ENCODE assay signal across 8 cellular contexts in the genomic region with DNA sequence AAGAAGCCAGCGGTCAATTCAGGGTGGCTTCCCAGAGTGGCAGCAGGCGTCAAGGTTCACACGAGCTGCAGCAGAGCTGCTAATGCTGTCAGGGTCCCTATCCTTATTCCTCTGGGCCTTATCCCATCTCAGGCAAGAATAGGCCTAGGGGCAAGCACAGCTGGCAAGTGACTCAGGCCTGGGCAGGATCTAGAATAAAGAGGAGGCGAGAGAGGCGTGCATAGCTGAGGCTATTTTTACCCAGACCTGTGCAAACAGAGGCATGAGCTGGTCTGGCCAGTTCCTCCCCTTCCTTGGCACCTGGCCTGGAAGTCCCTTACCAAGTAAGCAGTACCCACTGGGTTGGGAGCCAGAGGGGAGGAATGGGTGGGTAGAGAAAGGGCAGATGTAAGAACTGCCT. TPM values are rescaled to one million over a fixed set of nuclear protein-coding genes. Genes with fewer than 3 reads are reported as not detected.
A peak's percentile ranks its signal among the peaks of the same experiment; 100 is the strongest.
DNase-seq lines count a peak whose midpoint lies in the region; ATAC-seq and TF ChIP-seq lines count a peak whose summit lies in the region.

No MANE protein-coding gene starts in this region.

- H3K27ac ChIP-seq in stomach = peak overlapping the region; percentile 76 to 88 (median 78)

- WGBS in stomach, 5 donors = 27 to 45% (median 34%) methylated on average over 4 to 5 of the region's 5 CpGs

- H3K4me3 ChIP-seq in stomach = no peak overlapping the region

- peaks cover 23 to 45% (median 38%) of the 10 kb centered on the region in 4 donors for H3K4me1 ChIP-seq in stomach

- intact Hi-C loops in stomach (cut with DNase I; ENCODE audit: low total_unique reads) = no loop called here

- no peak for TF ChIP-seq EP300 in stomach (IDR thresholded peaks at IDR 0.05)

- no peaks in the 10 kb centered on the region for H3K27me3 ChIP-seq in stomach

- no peaks in the 10 kb centered on the region for H3K9me3 ChIP-seq in stomach

- no peak for TF ChIP-seq CTCF in stomach (IDR thresholded peaks at IDR 0.05)

- ATAC-seq in HG02852 (IDR thresholded peaks at IDR 0.05; ENCODE audit: unreplicated experiment) = peak; percentile 99
- peak; percentile 87 for ATAC-seq in esophagus mucosa

- H3K36me3 ChIP-seq in stomach = no peaks in the 10 kb centered on the region

- no peak for TF ChIP-seq POLR2A in stomach (IDR thresholded peaks at IDR 0.05)

- DNase-seq in NCI-H1417 (lab: John Stamatoyannopoulos, UW) (peak in 2 of 3 experiments; percentile 16 to 52), NCI-H1417 treated with DMSO at 0.1 percent for 48 hours (lab: John Stamatoyannopoulos, UW) (no peak), NCI-H2196 (lab: John Stamatoyannopoulos, UW; ENCODE audit: unreplicated experiment) (peak; percentile 44), stomach (peak; percentile 97), SK-N-DZ (ENCODE audit: low spot score) (no peak), globus pallidus (ENCODE audit: low spot score) (no peak)

RNA-seq across cellular contexts. Expression of a gene that starts 12.2 kb away (rescaled TPM):
- 3.9 TPM for total RNA-seq in esophagus mucosa
- 100 to 1,000 TPM in 1 of 5 donors, 10 to 100 TPM in 3, 1 to 10 TPM in 1; 9.5 to 170 (median 14.0) TPM for total RNA-seq in stomach
- 10 to 100 TPM in 1 of 3 donors, 1 to 10 TPM in 2; 2.2 to 10.0 (median 3.1) TPM for polyA plus RNA-seq in stomach
- 0.15 TPM in 1 of 2 replicates, not detected in the other for polyA plus RNA-seq in SK-N-DZ (2014; cell fraction: cytosol; rRNA removed)
- polyA plus RNA-seq in SK-N-DZ (2014; cell fraction: nucleus; rRNA removed) = 0.19 and 1.4 TPM in 2 replicates

Comparison
In these comparisons a context has a peak if more than half of its experiments do, and no peak if none do; other contexts are left out.
1. DNase-seq: peak in NCI-H1417 (2 of 3), NCI-H2196 (single experiment) and stomach (single experiment); none in NCI-H1417 treated with DMSO at 0.1 percent for 48 hours (single experiment), SK-N-DZ (single experiment) and globus pallidus (single experiment).